ENCODE assay signal across 11 cellular contexts in genomic region chr18:63141777-63142176, GRCh38.
DNase-seq lines count a peak whose midpoint lies in the region; ATAC-seq and TF ChIP-seq lines count a peak whose summit lies in the region.
"Had no signal": no experiment of that assay in that cellular context is flagged by ENCODE, and none has a peak within 500 bp of the region (broad histone marks: within the 10 kb centered on the region; RNA-seq: fewer than 3 reads in every experiment).

No MANE protein-coding gene starts in this region.

- no peak overlapping the region for H3K4me2 ChIP-seq in neural progenitor cell

- H3F3A ChIP-seq in neural progenitor cell (ENCODE audit: low read depth) = no peaks in the 10 kb centered on the region

- ATAC-seq in GM18873 (IDR thresholded peaks at IDR 0.05; ENCODE audit: low FRiP score, unreplicated experiment) (peak; percentile 44), GM21737 (IDR thresholded peaks at IDR 0.05; ENCODE audit: unreplicated experiment) (peak; percentile 49), HG03565 (IDR thresholded peaks at IDR 0.05; ENCODE audit: unreplicated experiment) (peak; percentile 47), body of pancreas (no peak)
- ATAC-seq in effector memory CD8-positive, alpha-beta T cell (replicated peaks) = no peak

- peaks cover 47% of the 10 kb centered on the region for H3K4me1 Mint-ChIP-seq in neural progenitor cell
- H3K4me1 Mint-ChIP-seq in effector memory CD8-positive, alpha-beta T cell (ENCODE audit: low read depth in 2 of 2) = peaks cover 37 to 51% of the 10 kb centered on the region in 2 donors

- no peak overlapping the region for H3K4me3 Mint-ChIP-seq in neural progenitor cell
- no peak overlapping the region for H3K4me3 Mint-ChIP-seq in effector memory CD8-positive, alpha-beta T cell

- TF ChIP-seq POLR2A in body of pancreas (IDR thresholded peaks at IDR 0.05) = no peak

- H3K27me3 ChIP-seq in neural progenitor cell (no peaks in the 10 kb centered on the region), body of pancreas (no peaks in the 10 kb centered on the region)
- H3K27me3 ChIP-seq: tibial artery had no signal

- no peaks in the 10 kb centered on the region for H3K36me3 ChIP-seq in neural progenitor cell
- H3K36me3 ChIP-seq in body of pancreas (replicated peaks in 1 of 2; ENCODE audit: insufficient read depth in 1 of 2, low read depth in 2 of 2) = no peaks in the 10 kb centered on the region
- H3K36me3 ChIP-seq: tibial artery had no signal

- no peak for DNase-seq in neural progenitor cell (ENCODE audit: low spot score)
- no peak for DNase-seq in body of pancreas
- DNase-seq in putamen (ENCODE audit: low spot score) = no peak
- DNase-seq in DMS 273 treated with DMSO at 0.1 percent for 48 hours (lab: John Stamatoyannopoulos, UW) = no peak
- no peak for DNase-seq in effector memory CD8-positive, alpha-beta T cell
- DNase-seq: NCI-H446, small intestine, tibial artery had no signal

- no peak for TF ChIP-seq CTCF in neural progenitor cell (IDR thresholded peaks at IDR 0.05)
- no peak for TF ChIP-seq CTCF in body of pancreas (IDR thresholded peaks at IDR 0.05)

- no peaks in the 10 kb centered on the region for H4K20me1 ChIP-seq in neural progenitor cell (ENCODE audit: low read depth)

- intact Hi-C loops in body of pancreas (cut with DNase I) = no loop called here

- H3K4me1 ChIP-seq in neural progenitor cell = peaks cover 10% of the 10 kb centered on the region
- H3K4me1 ChIP-seq in body of pancreas = no peaks in the 10 kb centered on the region

- H3K27ac ChIP-seq in neural progenitor cell (no peak overlapping the region), body of pancreas (no peak overlapping the region)
- H3K27ac ChIP-seq: tibial artery had no signal

- H3K9me3 Mint-ChIP-seq in neural progenitor cell = peaks cover 3% of the 10 kb centered on the region
- H3K9me3 Mint-ChIP-seq in effector memory CD8-positive, alpha-beta T cell = no peaks in the 10 kb centered on the region

- H2AFZ ChIP-seq in neural progenitor cell (replicated peaks) = no peak overlapping the region

- peaks cover 5% of the 10 kb centered on the region for H3K36me3 Mint-ChIP-seq in neural progenitor cell
- H3K36me3 Mint-ChIP-seq in effector memory CD8-positive, alpha-beta T cell (ENCODE audit: insufficient read depth) = peaks cover 4% of the 10 kb centered on the region

- no peak overlapping the region for H3K9ac ChIP-seq in neural progenitor cell

- H3K27me3 Mint-ChIP-seq in neural progenitor cell (ENCODE audit: insufficient read depth, low read depth) = peaks cover 8% of the 10 kb centered on the region
- H3K27me3 Mint-ChIP-seq in effector memory CD8-positive, alpha-beta T cell = no peaks in the 10 kb centered on the region

- H3K4me3 ChIP-seq in neural progenitor cell = no peak overlapping the region
- no peak overlapping the region for H3K4me3 ChIP-seq in body of pancreas
- H3K4me3 ChIP-seq: tibial artery had no signal

- H3K27ac Mint-ChIP-seq in neural progenitor cell = peak overlapping the region; percentile 70
- H3K27ac Mint-ChIP-seq in effector memory CD8-positive, alpha-beta T cell = peak overlapping the region in 1 of 2 donors; percentile 74

- WGBS in body of pancreas, 2 donors = 55 to 76% methylated on average over 10 of the region's 10 CpGs

- no peaks in the 10 kb centered on the region for H3K79me2 ChIP-seq in neural progenitor cell (ENCODE audit: low read depth)

- H3K9me3 ChIP-seq in neural progenitor cell (ENCODE audit: low read depth) (no peaks in the 10 kb centered on the region), body of pancreas (no peaks in the 10 kb centered on the region)
- H3K9me3 ChIP-seq: tibial artery had no signal

Comparison
In these comparisons a context has a peak if more than half of its experiments do, and no peak if none do; other contexts are left out.
1. ATAC-seq: peak in GM18873 (single experiment), GM21737 (single experiment) and HG03565 (single experiment); none in body of pancreas (single experiment) and effector memory CD8-positive, alpha-beta T cell (single experiment).